In genomic region chr11:76888989-76889388, GRCh38 we compare ENCODE assay signal across 3 cellular contexts.
TF ChIP-seq lines count a peak whose summit lies in the region.

No MANE protein-coding gene starts in this region.

TF ChIP-seq in A549, 52 proteins besides CTCF, POLR2A, EP300 and RAD21:
- TF ChIP-seq KDM5A (IDR thresholded peaks at IDR 0.05), result no peak
- no peak for TF ChIP-seq RARB (CRISPR knock-in tag; IDR thresholded peaks at IDR 0.05)
- TF ChIP-seq NR3C1 (IDR thresholded peaks at IDR 0.05), result no peak
- no peak for TF ChIP-seq ZC3H11A (IDR thresholded peaks at IDR 0.05)
- TF ChIP-seq KDM1A (IDR thresholded peaks at IDR 0.05; ENCODE audit: low read depth), result no peak
- TF ChIP-seq PHF8 (IDR thresholded peaks at IDR 0.05; ENCODE audit: borderline replicate concordance, low read depth), result no peak
- no peak for TF ChIP-seq HOXB5 (CRISPR knock-in tag; IDR thresholded peaks at IDR 0.05)
- TF ChIP-seq SMC3 (IDR thresholded peaks at IDR 0.05), result no peak
- no peak for TF ChIP-seq MYC (IDR thresholded peaks at IDR 0.05; ENCODE audit: borderline replicate concordance, low read length)
- TF ChIP-seq RNF2 (IDR thresholded peaks at IDR 0.05; ENCODE audit: borderline replicate concordance, low read depth), result no peak
- TF ChIP-seq MAFK (IDR thresholded peaks at IDR 0.05; ENCODE audit: partially characterized antibody), result no peak

TF ChIP-seq in GM12878, 131 proteins besides CTCF, POLR2A, EP300 and RAD21:
- TF ChIP-seq, protein P1, sequence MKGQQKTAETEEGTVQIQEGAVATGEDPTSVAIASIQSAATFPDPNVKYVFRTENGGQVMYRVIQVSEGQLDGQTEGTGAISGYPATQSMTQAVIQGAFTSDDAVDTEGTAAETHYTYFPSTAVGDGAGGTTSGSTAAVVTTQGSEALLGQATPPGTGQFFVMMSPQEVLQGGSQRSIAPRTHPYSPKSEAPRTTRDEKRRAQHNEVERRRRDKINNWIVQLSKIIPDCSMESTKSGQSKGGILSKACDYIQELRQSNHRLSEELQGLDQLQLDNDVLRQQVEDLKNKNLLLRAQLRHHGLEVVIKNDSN (IDR thresholded peaks at IDR 0.05; ENCODE audit: borderline replicate concordance, extremely low read length, insufficient read depth, low read depth, low read length), result no peak
- TF ChIP-seq TAF1 (IDR thresholded peaks at IDR 0.05; ENCODE audit: borderline replicate concordance, low read depth, low read length) (no peak), NKRF (conservative IDR thresholded peaks at IDR 0.05) (no peak), FOXM1 (IDR thresholded peaks at IDR 0.05; ENCODE audit: low read depth, low read length) (no peak), FOS (IDR thresholded peaks at IDR 0.05; ENCODE audit: borderline replicate concordance, extremely low read depth, insufficient read length) (no peak), NR2C2 (IDR thresholded peaks at IDR 0.05; ENCODE audit: borderline replicate concordance, control insufficient read depth, insufficient read length, low read depth) (no peak), ZNF24 (IDR thresholded peaks at IDR 0.05) (no peak), ZNF622 (IDR thresholded peaks at IDR 0.05) (no peak), JUNB (IDR thresholded peaks at IDR 0.05) (no peak), ZBED1 (IDR thresholded peaks at IDR 0.05; ENCODE audit: borderline replicate concordance) (no peak), NFXL1 (IDR thresholded peaks at IDR 0.05; ENCODE audit: borderline replicate concordance) (no peak), TCF12 (IDR thresholded peaks at IDR 0.05; ENCODE audit: low read depth, low read length) (no peak), ESRRA (IDR thresholded peaks at IDR 0.05; ENCODE audit: low read length) (no peak), MYB (IDR thresholded peaks at IDR 0.05; ENCODE audit: borderline replicate concordance, low read depth, low read length) (no peak), MEF2A (IDR thresholded peaks at IDR 0.05; ENCODE audit: insufficient read depth, low read depth, low read length) (no peak)

TF ChIP-seq in HEK293T, 16 proteins besides CTCF, POLR2A, EP300 and RAD21:
- TF ChIP-seq LEF1 (IDR thresholded peaks at IDR 0.05; ENCODE audit: borderline replicate concordance) (no peak), BHLHE40 (IDR thresholded peaks at IDR 0.05; ENCODE audit: borderline replicate concordance) (no peak), TARDBP (IDR thresholded peaks at IDR 0.05) (no peak), FOXM1 (IDR thresholded peaks at IDR 0.05; ENCODE audit: borderline replicate concordance) (no peak), SUZ12 (IDR thresholded peaks at IDR 0.05) (no peak), FOXK2 (IDR thresholded peaks at IDR 0.05) (no peak), ZNF384 (IDR thresholded peaks at IDR 0.05) (no peak), PKNOX1 (IDR thresholded peaks at IDR 0.05) (no peak), CTBP1 (IDR thresholded peaks at IDR 0.05; ENCODE audit: borderline replicate concordance) (no peak), ARNT (IDR thresholded peaks at IDR 0.05) (no peak), L3MBTL2 (conservative IDR thresholded peaks at IDR 0.05) (no peak), NFRKB (IDR thresholded peaks at IDR 0.05) (no peak), FOXA1 (IDR thresholded peaks at IDR 0.05) (no peak), HDGF (IDR thresholded peaks at IDR 0.05; ENCODE audit: borderline replicate concordance) (no peak), ELF4 (IDR thresholded peaks at IDR 0.05) (no peak), SP1 (IDR thresholded peaks at IDR 0.05) (no peak)
